In the genomic region with DNA sequence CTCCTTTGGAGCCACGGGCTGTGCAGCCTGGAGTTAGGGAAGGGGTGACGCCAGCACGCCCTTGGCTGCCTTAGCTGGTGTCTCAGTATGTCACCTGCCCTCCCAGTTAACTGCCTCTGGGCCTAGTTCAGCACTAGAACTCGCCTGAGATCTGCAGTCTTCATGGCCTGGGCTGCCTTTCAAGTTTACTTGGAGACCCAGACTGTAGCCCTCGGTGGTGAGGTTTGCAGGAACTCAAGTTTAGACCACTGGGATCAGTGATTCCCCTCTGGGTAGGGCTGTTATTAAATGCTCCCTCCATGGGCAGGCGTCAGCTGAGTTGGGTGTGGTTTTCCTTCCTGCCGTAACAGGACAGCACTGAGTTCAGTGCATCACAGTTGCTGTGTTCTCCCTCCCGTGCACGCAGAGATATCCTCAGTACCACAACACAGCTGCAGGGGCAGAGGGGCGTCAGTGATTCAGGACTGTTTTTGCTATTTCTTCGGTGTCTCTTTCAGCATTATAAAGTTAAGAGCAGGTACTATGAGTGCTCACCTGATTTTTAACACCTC, we compare ENCODE assay signal across 10 cellular contexts.
A peak's percentile ranks its signal among the peaks of the same experiment; 100 is the strongest.
DNase-seq lines count a peak whose midpoint lies in the region; ATAC-seq lines count a peak whose summit lies in the region.
"Had no signal": no experiment of that assay in that cellular context is flagged by ENCODE, and none has a peak within 500 bp of the region (broad histone marks: within the 10 kb centered on the region; RNA-seq: fewer than 3 reads in every experiment).

No MANE protein-coding gene starts in this region.

- peak overlapping the region; percentile 21 for H3K4me3 Mint-ChIP-seq in T-helper 1 cell treated with Interleukin-12 subunit alpha and Interleukin-12 subunit beta and Interleukin-4 antibody, amounts not matched to agents 30 μg/mL and 1 μg/mL, for 36 hours
- H3K4me3 Mint-ChIP-seq in central memory CD8-positive, alpha-beta T cell: peak overlapping the region; percentile 44
- H3K4me3 Mint-ChIP-seq: neural crest cell had no signal

- ATAC-seq in GM21786 (IDR thresholded peaks at IDR 0.05; ENCODE audit: unreplicated experiment): peak; percentile 61
- ATAC-seq in central memory CD8-positive, alpha-beta T cell (replicated peaks; ENCODE audit: extremely low read depth, poor library complexity, severe bottlenecking): peak; percentile 99
- no peak for ATAC-seq in HG02588 (IDR thresholded peaks at IDR 0.05; ENCODE audit: unreplicated experiment)
- no peak for ATAC-seq in HG03095 (IDR thresholded peaks at IDR 0.05; ENCODE audit: unreplicated experiment)
- no peak for ATAC-seq in GM18861 (IDR thresholded peaks at IDR 0.05; ENCODE audit: unreplicated experiment)

- H3K9me3 Mint-ChIP-seq in T-helper 1 cell treated with Interleukin-12 subunit alpha and Interleukin-12 subunit beta and Interleukin-4 antibody, amounts not matched to agents 30 μg/mL and 1 μg/mL, for 36 hours: no peaks in the 10 kb centered on the region
- H3K9me3 Mint-ChIP-seq in central memory CD8-positive, alpha-beta T cell: no peaks in the 10 kb centered on the region
- H3K9me3 Mint-ChIP-seq: neural crest cell had no signal

- peak; percentile 36 to 59 for DNase-seq in central memory CD8-positive, alpha-beta T cell (ENCODE audit: low spot score in 2 of 2)
- peak; percentile 48 for DNase-seq in stimulated activated CD4-positive, alpha-beta T cell treated with anti-CD3 and anti-CD28 coated beads, Interleukin-15, amount 100 ng/mL, for 24 hours
- no peak for DNase-seq in nucleus accumbens (lab: John Stamatoyannopoulos, UW)
- DNase-seq: NCI-H446 treated with DMSO at 0.1 percent for 48 hours had no signal

- peaks cover 24% of the 10 kb centered on the region for H3K36me3 Mint-ChIP-seq in T-helper 1 cell treated with Interleukin-12 subunit alpha and Interleukin-12 subunit beta and Interleukin-4 antibody, amounts not matched to agents 30 μg/mL and 1 μg/mL, for 36 hours (ENCODE audit: low read depth)
- H3K36me3 Mint-ChIP-seq in central memory CD8-positive, alpha-beta T cell (ENCODE audit: insufficient read depth): peaks cover 24% of the 10 kb centered on the region

- H3K27ac Mint-ChIP-seq in T-helper 1 cell treated with Interleukin-12 subunit alpha and Interleukin-12 subunit beta and Interleukin-4 antibody, amounts not matched to agents 30 μg/mL and 1 μg/mL, for 36 hours: peak overlapping the region; percentile 79
- peak overlapping the region; percentile 81 for H3K27ac Mint-ChIP-seq in central memory CD8-positive, alpha-beta T cell (ENCODE audit: low read depth)

- no peaks in the 10 kb centered on the region for H3K27me3 Mint-ChIP-seq in T-helper 1 cell treated with Interleukin-12 subunit alpha and Interleukin-12 subunit beta and Interleukin-4 antibody, amounts not matched to agents 30 μg/mL and 1 μg/mL, for 36 hours (ENCODE audit: low read depth)
- H3K27me3 Mint-ChIP-seq in central memory CD8-positive, alpha-beta T cell: no peaks in the 10 kb centered on the region

- H3K4me1 Mint-ChIP-seq in T-helper 1 cell treated with Interleukin-12 subunit alpha and Interleukin-12 subunit beta and Interleukin-4 antibody, amounts not matched to agents 30 μg/mL and 1 μg/mL, for 36 hours (ENCODE audit: low read depth): peaks cover 31% of the 10 kb centered on the region
- H3K4me1 Mint-ChIP-seq in central memory CD8-positive, alpha-beta T cell: peaks cover 36% of the 10 kb centered on the region
- H3K4me1 Mint-ChIP-seq: neural crest cell had no signal

Comparison
In these comparisons a context has a peak if more than half of its experiments do, and no peak if none do; other contexts are left out.
1. ATAC-seq: peak in GM21786 (single experiment) and central memory CD8-positive, alpha-beta T cell (single experiment); none in HG02588 (single experiment), HG03095 (single experiment) and GM18861 (single experiment).
2. DNase-seq: peak in central memory CD8-positive, alpha-beta T cell (2 of 2) and stimulated activated CD4-positive, alpha-beta T cell treated with anti-CD3 and anti-CD28 coated beads, Interleukin-15, amount 100 ng/mL, for 24 hours (single experiment); none in nucleus accumbens (0 of 56).